ENCODE assay signal across 10 cellular contexts in the genomic region with DNA sequence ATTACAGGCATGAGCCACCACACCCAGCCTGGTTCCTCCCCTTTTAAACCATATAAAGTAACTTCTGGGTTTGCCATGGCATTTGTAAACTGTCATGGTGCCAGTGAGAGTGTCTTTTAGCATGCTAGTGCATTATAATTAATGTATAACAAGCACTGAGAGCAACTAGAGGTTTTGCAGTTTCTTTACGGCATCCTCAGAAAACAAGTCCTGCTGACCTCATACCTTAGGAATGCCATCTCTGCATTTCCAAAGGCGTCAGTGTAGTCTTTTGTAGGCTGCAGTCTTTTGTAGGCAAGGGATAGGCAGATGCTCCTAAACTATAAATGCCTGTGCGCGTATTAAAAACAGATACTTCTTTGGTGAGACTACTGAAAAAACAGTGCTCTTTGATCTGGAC.
A peak's percentile ranks its signal among the peaks of the same experiment; 100 is the strongest.
DNase-seq lines count a peak whose midpoint lies in the region; ATAC-seq and TF ChIP-seq lines count a peak whose summit lies in the region.
"Had no signal": no experiment of that assay in that cellular context is flagged by ENCODE, and none has a peak within 500 bp of the region (broad histone marks: within the 10 kb centered on the region; RNA-seq: fewer than 3 reads in every experiment).

No MANE protein-coding gene starts in this region.

- H4K5ac ChIP-seq in mesendoderm (ENCODE audit: low read length): no peak overlapping the region

- TF ChIP-seq CTCF in Caco-2 (IDR thresholded peaks at IDR 0.05; ENCODE audit: insufficient read depth in 1 of 2, low read depth in 1 of 2, low read length in 1 of 2, severe bottlenecking in 1 of 2, unreplicated experiment in 1 of 2): no peak

- H3K23ac ChIP-seq in mesendoderm (ENCODE audit: low read length): no peak overlapping the region

- H3K9me3 Mint-ChIP-seq in Caco-2 (ENCODE audit: unreplicated experiment): no peaks in the 10 kb centered on the region
- H3K9me3 Mint-ChIP-seq in activated T-helper 17 cell treated with anti-CD3 and anti-CD28 coated beads, Interleukin-2, amount 50 U/mL, for 72 hours: no peaks in the 10 kb centered on the region

- H3K27me3 ChIP-seq in Caco-2 (replicated peaks; ENCODE audit: control insufficient read depth, insufficient read depth, low read length) (no peaks in the 10 kb centered on the region), mesendoderm (ENCODE audit: insufficient read depth, low read length, poor library complexity) (no peaks in the 10 kb centered on the region)

- no peak overlapping the region for H3K9ac ChIP-seq in mesendoderm (ENCODE audit: low read length)

- H3K4me3 ChIP-seq in Caco-2 (ENCODE audit: low read depth, low read length) (no peak overlapping the region), mesendoderm (ENCODE audit: low read length) (no peak overlapping the region)

- no peaks in the 10 kb centered on the region for H3K27me3 Mint-ChIP-seq in Caco-2 (ENCODE audit: insufficient read depth, unreplicated experiment)
- no peaks in the 10 kb centered on the region for H3K27me3 Mint-ChIP-seq in activated T-helper 17 cell treated with anti-CD3 and anti-CD28 coated beads, Interleukin-2, amount 50 U/mL, for 72 hours

- no peak overlapping the region for H2BK15ac ChIP-seq in mesendoderm (replicated peaks; ENCODE audit: low read depth)

- peak overlapping the region; percentile 73 for H3K27ac Mint-ChIP-seq in Caco-2 (ENCODE audit: unreplicated experiment)
- no peak overlapping the region for H3K27ac Mint-ChIP-seq in activated T-helper 17 cell treated with anti-CD3 and anti-CD28 coated beads, Interleukin-2, amount 50 U/mL, for 72 hours

- no peak overlapping the region for H4K8ac ChIP-seq in mesendoderm (ENCODE audit: low read depth, low read length)

- CTCF ChIA-PET in Caco-2 (lab: Charles Lee): no interaction called here

- H3K4me3 Mint-ChIP-seq in Caco-2 (ENCODE audit: unreplicated experiment): no peak overlapping the region
- no peak overlapping the region for H3K4me3 Mint-ChIP-seq in activated T-helper 17 cell treated with anti-CD3 and anti-CD28 coated beads, Interleukin-2, amount 50 U/mL, for 72 hours

- no peak overlapping the region for H2BK120ac ChIP-seq in mesendoderm (ENCODE audit: low read depth, low read length)

- POLR2A ChIA-PET in Caco-2 (lab: Charles Lee): no interaction called here

- peak; percentile 66 to 69 for DNase-seq in Caco-2
- DNase-seq in LHCN-M2 (ENCODE audit: low read depth): peak; percentile 68
- DNase-seq in dermis blood vessel endothelial cell: peak; percentile 51
- peak; percentile 93 for DNase-seq in mesendoderm
- DNase-seq in NCI-H1694 (lab: John Stamatoyannopoulos, UW): no peak
- DNase-seq: effector memory CD4-positive, alpha-beta T cell; NCI-H1930 had no signal

- no peak overlapping the region for H3K27ac ChIP-seq in mesendoderm (ENCODE audit: low read depth, low read length)

- no peak overlapping the region for H3K56ac ChIP-seq in mesendoderm (ENCODE audit: low read length)

- H3K36me3 ChIP-seq in Caco-2 (ENCODE audit: control insufficient read depth, insufficient read depth, low read length): no peaks in the 10 kb centered on the region
- H3K36me3 ChIP-seq in mesendoderm (ENCODE audit: control insufficient read depth, insufficient read depth, low read length): no peaks in the 10 kb centered on the region

- WGBS in mesendoderm (ENCODE audit: extremely low coverage, insufficient coverage, low lambda C conversion rate): no CpG with 5 or more reads among the region's 4 CpGs

- H3K36me3 Mint-ChIP-seq in Caco-2 (ENCODE audit: insufficient read depth, unreplicated experiment): no peaks in the 10 kb centered on the region
- no peaks in the 10 kb centered on the region for H3K36me3 Mint-ChIP-seq in activated T-helper 17 cell treated with anti-CD3 and anti-CD28 coated beads, Interleukin-2, amount 50 U/mL, for 72 hours (ENCODE audit: low read depth)

- H3K4ac ChIP-seq in mesendoderm (ENCODE audit: low read depth, low read length): no peak overlapping the region

- no peak overlapping the region for H3K4me2 ChIP-seq in mesendoderm (ENCODE audit: low read length)

- H3K4me1 Mint-ChIP-seq in Caco-2 (ENCODE audit: low read depth, unreplicated experiment): peaks cover 6% of the 10 kb centered on the region
- H3K4me1 Mint-ChIP-seq in activated T-helper 17 cell treated with anti-CD3 and anti-CD28 coated beads, Interleukin-2, amount 50 U/mL, for 72 hours: no peaks in the 10 kb centered on the region

- no peaks in the 10 kb centered on the region for H3K79me2 ChIP-seq in mesendoderm (ENCODE audit: control insufficient read depth, insufficient read depth, low read length)

- H3K79me1 ChIP-seq in mesendoderm (ENCODE audit: low read length): no peaks in the 10 kb centered on the region

- no peak overlapping the region for H2BK5ac ChIP-seq in mesendoderm (ENCODE audit: low read length)

- no TSS peak for BruUV-seq in Caco-2 (replicated peaks; lab: Mats Ljungman, UMichigan)

- H3K4me1 ChIP-seq in Caco-2 (peaks cover 16% of the 10 kb centered on the region), mesendoderm (ENCODE audit: control insufficient read depth, low read depth, low read length) (no peaks in the 10 kb centered on the region)

- no peak overlapping the region for H3K18ac ChIP-seq in mesendoderm (ENCODE audit: low read length)

- intact Hi-C loops in Caco-2 (cut with micrococcal nuclease; ENCODE audit: unreplicated experiment): loop anchor here (1.0 to 2.0 kb wide), 2 partner anchors 25 to 41 kb away; no protein-coding TSS in a partner anchor

- ATAC-seq in GM19467 (IDR thresholded peaks at IDR 0.05; ENCODE audit: unreplicated experiment) (no peak), HG03097 (IDR thresholded peaks at IDR 0.05; ENCODE audit: low FRiP score, unreplicated experiment) (no peak)
- ATAC-seq in activated T-helper 17 cell treated with anti-CD3 and anti-CD28 coated beads, Interleukin-2, amount 50 U/mL, for 72 hours (replicated peaks): no peak

- no peak overlapping the region for H2AK5ac ChIP-seq in mesendoderm (ENCODE audit: low read length)

- H3K9me3 ChIP-seq in Caco-2: no peaks in the 10 kb centered on the region
